Comparison of ENCODE assay signal across 21 cellular contexts in genomic region chr11:116598036-116598435, GRCh38.
"Had no signal": no experiment of that assay in that cellular context is flagged by ENCODE, and none has a peak within 500 bp of the region (broad histone marks: within the 10 kb centered on the region; RNA-seq: fewer than 3 reads in every experiment).

No MANE protein-coding gene starts in this region.

- H3K36me3 ChIP-seq: breast epithelium had no signal

- ATAC-seq: activated CD4-positive, CD25-positive, alpha-beta regulatory T cell treated with anti-CD3 and anti-CD28 coated beads, Interleukin-2, amount 50 U/mL, for 24 hours; activated CD8-positive, alpha-beta T cell treated with anti-CD3 and anti-CD28 coated beads for 36 hours; activated T-cell treated with anti-CD3 and anti-CD28 coated beads, Interleukin-2, amount 50 U/mL, for 72 hours; K562; PC-3 had no signal

- FAIRE-seq: K562, RCC 7860 had no signal

- DNase-seq: activated CD4-positive, alpha-beta T cell treated with anti-CD3 and anti-CD28 coated beads for 4 hours; activated CD8-positive, alpha-beta memory T cell treated with anti-CD3 and anti-CD28 coated beads, Interleukin-2, amount 50 U/mL, for 4 hours; activated CD8-positive, alpha-beta T cell treated with anti-CD3 and anti-CD28 coated beads for 36 hours; activated naive CD4-positive, alpha-beta T cell; activated T-cell treated with anti-CD3 and anti-CD28 coated beads, Interleukin-2, amount 50 U/mL, for 72 hours; central memory CD4-positive, alpha-beta T cell; Karpas-422; MM.1S; NCI-H1105 treated with DMSO at 0.1 percent for 48 hours; NCI-H1436 treated with DMSO at 0.1 percent for 48 hours; NCI-H187 treated with DMSO at 0.1 percent for 48 hours; NCI-H2081 treated with DMSO at 0.1 percent for 48 hours; NCI-H446; NCI-H524; PC-3; SIG-M5; T-helper 1 cell had no signal

- H3K9me3 ChIP-seq: breast epithelium had no signal

- H3K27ac ChIP-seq: breast epithelium had no signal

- H3K4me3 ChIP-seq: breast epithelium, K562 had no signal

- H3K4me1 ChIP-seq: breast epithelium had no signal
